In the genomic region with DNA sequence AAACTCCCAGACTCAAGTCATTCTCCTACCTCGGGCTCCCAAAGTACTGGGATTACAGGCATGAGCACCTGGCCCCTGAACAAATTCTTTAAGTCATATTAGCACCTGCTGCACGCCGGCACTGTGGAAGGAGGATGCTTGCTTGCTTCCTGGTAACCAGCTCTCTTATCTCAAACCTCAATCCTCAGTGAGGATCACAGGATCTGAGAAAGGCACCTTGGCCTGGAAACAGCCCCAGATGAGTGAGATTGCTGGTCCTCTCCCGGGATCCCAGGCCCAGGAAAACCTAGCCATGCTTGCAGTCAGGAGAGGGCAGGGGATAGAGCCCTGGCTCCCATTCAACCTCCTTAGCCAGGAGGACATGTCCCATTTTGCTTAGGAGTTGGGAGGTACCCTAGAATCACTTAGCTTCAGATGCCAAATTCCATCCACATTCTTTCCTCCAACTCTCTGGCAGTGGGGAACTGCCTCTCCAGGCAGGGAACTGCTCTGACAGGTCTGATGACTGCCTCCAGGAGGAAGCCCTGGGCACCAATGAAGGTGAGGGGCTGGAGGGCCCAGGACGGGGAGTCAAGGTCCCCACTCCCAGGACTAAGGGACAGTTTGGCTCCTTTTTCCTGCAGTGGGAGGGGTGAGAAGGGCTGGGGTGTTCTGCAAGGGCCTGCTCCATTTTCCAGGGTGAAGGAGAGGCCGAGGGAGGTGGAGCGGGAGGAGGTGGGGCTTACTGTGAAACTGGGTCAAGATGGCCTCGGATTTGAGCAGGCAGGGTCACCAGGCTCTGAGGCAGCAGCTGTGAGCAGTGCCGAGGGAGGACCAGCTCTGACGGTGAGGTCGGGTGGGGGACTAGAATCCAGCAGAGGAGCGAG, we compare ENCODE assay signal across 12 cellular contexts. TPM values are rescaled to one million over a fixed set of nuclear protein-coding genes. Genes with fewer than 3 reads are reported as not detected.
DNase-seq lines count a peak whose midpoint lies in the region; ATAC-seq and TF ChIP-seq lines count a peak whose summit lies in the region.
"Had no signal": no experiment of that assay in that cellular context is flagged by ENCODE, and none has a peak within 500 bp of the region (broad histone marks: within the 10 kb centered on the region; RNA-seq: fewer than 3 reads in every experiment).

No MANE protein-coding gene starts in this region.

- DNase-seq in Right ventricle myocardium inferior (ENCODE audit: missing footprints) (peak; percentile 82), cardiac septum (ENCODE audit: low spot score) (no peak), Right ventricle myocardium superior (peak; percentile 76), occipital lobe (lab: John Stamatoyannopoulos, UW) (peak; percentile 47), vagina (ENCODE audit: extremely low spot score in 2 of 2) (no peak), DMS 273 (lab: John Stamatoyannopoulos, UW; ENCODE audit: unreplicated experiment) (no peak)
- DNase-seq in activated T-cell treated with anti-CD3 and anti-CD28 coated beads, Interleukin-2, amount 50 U/mL, for 4 hours, result no peak
- DNase-seq in stimulated activated CD4-positive, alpha-beta T cell treated with anti-CD3 and anti-CD28 coated beads, Interleukin-2, amount 100 ng/mL, for 24 hours, result no peak
- DNase-seq: activated effector memory CD4-positive, alpha-beta T cell treated with anti-CD3 and anti-CD28 coated beads, Interleukin-2, amount 50 U/mL, for 16 hours; AML-193; GM23248 had no signal

- H3K27me3 Mint-ChIP-seq in activated T-cell treated with anti-CD3 and anti-CD28 coated beads, Interleukin-2, amount 50 U/mL, for 4 hours (ENCODE audit: low read depth), result peaks cover 1% of the 10 kb centered on the region

- H3K36me3 ChIP-seq in vagina, result peaks cover 0 to 38% of the 10 kb centered on the region in 2 donors

- H3K9me3 Mint-ChIP-seq in activated T-cell treated with anti-CD3 and anti-CD28 coated beads, Interleukin-2, amount 50 U/mL, for 4 hours, result no peaks in the 10 kb centered on the region

- peaks cover 78% of the 10 kb centered on the region for H3K4me1 ChIP-seq in vagina

- peaks cover 2% of the 10 kb centered on the region for H3K4me1 Mint-ChIP-seq in activated T-cell treated with anti-CD3 and anti-CD28 coated beads, Interleukin-2, amount 50 U/mL, for 4 hours (ENCODE audit: low read depth)

- peaks cover 4% of the 10 kb centered on the region for H3K36me3 Mint-ChIP-seq in activated T-cell treated with anti-CD3 and anti-CD28 coated beads, Interleukin-2, amount 50 U/mL, for 4 hours (ENCODE audit: insufficient read depth)

- ATAC-seq in Right ventricle myocardium inferior (peak; percentile 78), Right ventricle myocardium superior (ENCODE audit: poor library complexity) (peak; percentile 71)
- no peak for ATAC-seq in activated T-cell treated with anti-CD3 and anti-CD28 coated beads, Interleukin-2, amount 50 U/mL, for 4 hours

- peak overlapping the region; percentile 93 for H3K27ac ChIP-seq in vagina
- H3K27ac ChIP-seq: GM23248 had no signal

- intact Hi-C loops in Right ventricle myocardium inferior (cut with DNase I), result loop anchor here (5.0 kb wide), 1 partner anchor 120 kb away; a partner anchor contains a TSS
- intact Hi-C loops in cardiac septum (cut with DNase I), result loop anchor here (10.0 kb wide), 1 partner anchor 237 kb away; no protein-coding TSS in a partner anchor
- intact Hi-C loops in Right ventricle myocardium superior (cut with DNase I), result no loop called here
- intact Hi-C loops in vagina (cut with DNase I), result loop anchor here (5.0 kb wide), 1 partner anchor 120 kb away; a partner anchor contains a TSS

- H3K27me3 ChIP-seq in vagina, result no peaks in the 10 kb centered on the region

- no peak for TF ChIP-seq CTCF in vagina (IDR thresholded peaks at IDR 0.05)

- H3K4me3 Mint-ChIP-seq in activated T-cell treated with anti-CD3 and anti-CD28 coated beads, Interleukin-2, amount 50 U/mL, for 4 hours, result no peak overlapping the region

- H3K4me3 ChIP-seq in vagina, result peak overlapping the region; percentile 9 to 28
- H3K4me3 ChIP-seq: GM23248 had no signal

- H3K9me3 ChIP-seq in vagina, result no peaks in the 10 kb centered on the region

- TF ChIP-seq POLR2A in vagina (IDR thresholded peaks at IDR 0.05), result no peak

RNA-seq across cellular contexts. Expression of a gene that starts 9.5 kb away (rescaled TPM):
- total RNA-seq in Right ventricle myocardium inferior (0.08 TPM), cardiac septum (not detected), Right ventricle myocardium superior (0.05 TPM), occipital lobe (1.1 TPM), vagina (0.25 TPM)
- total RNA-seq in activated T-cell treated with anti-CD3 and anti-CD28 coated beads, Interleukin-2, amount 50 U/mL, for 4 hours, result not detected
- total RNA-seq: GM23248; T-helper 2 cell treated with Interferon-gamma antibody and Interleukin-4, amounts not matched to agents 100 ng/mL and 5 ng/mL, for 36 hours had no signal

RNA-seq across cellular contexts. Expression of a gene that starts 12.3 kb away (rescaled TPM):
- 64.6 TPM for total RNA-seq in Right ventricle myocardium inferior
- 74.5 TPM for total RNA-seq in cardiac septum
- total RNA-seq in Right ventricle myocardium superior, result 69.5 TPM
- 77.0 TPM for total RNA-seq in occipital lobe
- 25.5 TPM for total RNA-seq in vagina
- total RNA-seq in activated T-cell treated with anti-CD3 and anti-CD28 coated beads, Interleukin-2, amount 50 U/mL, for 4 hours, result 10 to 100 TPM; 48.9 to 55.0 (median 52.1) TPM

RNA-seq across cellular contexts. Expression of a gene that starts 28.2 kb away (rescaled TPM):
- total RNA-seq in Right ventricle myocardium inferior, result 0.51 TPM
- total RNA-seq in cardiac septum, result 1.2 TPM
- total RNA-seq in Right ventricle myocardium superior, result 0.27 TPM
- total RNA-seq in occipital lobe, result 0.16 TPM
- 7.9 TPM for total RNA-seq in vagina
- 100 to 1,000 TPM; 304 to 352 (median 331) TPM for total RNA-seq in activated T-cell treated with anti-CD3 and anti-CD28 coated beads, Interleukin-2, amount 50 U/mL, for 4 hours
- total RNA-seq: GM23248 had no signal

Comparison
In these comparisons a context has a peak if more than half of its experiments do, and no peak if none do; other contexts are left out.
1. DNase-seq: peak in Right ventricle myocardium inferior (single experiment), Right ventricle myocardium superior (single experiment) and occipital lobe (single experiment); none in cardiac septum (single experiment), vagina (0 of 2), activated T-cell treated with anti-CD3 and anti-CD28 coated beads, Interleukin-2, amount 50 U/mL, for 4 hours (single experiment), stimulated activated CD4-positive, alpha-beta T cell treated with anti-CD3 and anti-CD28 coated beads, Interleukin-2, amount 100 ng/mL, for 24 hours (0 of 2) and DMS 273 (single experiment).
2. ATAC-seq: peak in Right ventricle myocardium inferior (single experiment) and Right ventricle myocardium superior (single experiment); none in activated T-cell treated with anti-CD3 and anti-CD28 coated beads, Interleukin-2, amount 50 U/mL, for 4 hours (0 of 2).
3. RNA of a gene that starts 28.2 kb away (total RNA-seq): 304 to 352 TPM in activated T-cell treated with anti-CD3 and anti-CD28 coated beads, Interleukin-2, amount 50 U/mL, for 4 hours; 7.9 TPM in vagina (single experiment), 1.2 TPM in cardiac septum (single experiment), 0.51 TPM in Right ventricle myocardium inferior (single experiment), 0.27 TPM in Right ventricle myocardium superior (single experiment) and 0.16 TPM in occipital lobe (single experiment); every median in the first group is over 10 times any median in the second.